In the genomic region with DNA sequence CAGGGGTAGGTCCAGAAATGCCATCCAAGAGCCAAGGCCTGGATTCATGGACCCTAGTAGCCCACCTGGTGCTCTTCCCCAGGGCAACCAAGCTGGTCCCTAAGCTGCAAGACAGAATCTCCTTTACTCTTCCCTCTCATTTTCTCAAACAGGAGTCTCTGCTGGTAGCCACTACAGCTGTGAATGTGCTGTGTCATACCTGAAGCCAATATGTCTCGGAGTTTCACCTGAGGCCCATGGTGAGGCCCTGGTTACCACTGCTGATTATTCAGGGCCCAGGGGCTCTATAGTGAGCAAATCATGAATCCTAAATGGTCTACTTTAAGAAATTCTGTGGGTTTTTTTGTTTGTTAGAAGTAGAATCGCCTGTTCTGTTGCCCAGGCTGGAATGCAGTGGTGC, we compare ENCODE assay signal across 18 cellular contexts.
"Had no signal": no experiment of that assay in that cellular context is flagged by ENCODE, and none has a peak within 500 bp of the region (broad histone marks: within the 10 kb centered on the region; RNA-seq: fewer than 3 reads in every experiment).

No MANE protein-coding gene starts in this region.

- H3K4me1 ChIP-seq: gastroesophageal sphincter had no signal

- H3K9me3 ChIP-seq: adrenal gland, gastroesophageal sphincter, mucosa of descending colon, neutrophil, tibial artery had no signal

- H3K27ac ChIP-seq: adrenal gland, cardiac muscle cell, gastroesophageal sphincter, neutrophil, tibial artery had no signal

- DNase-seq: activated CD4-positive, alpha-beta T cell treated with anti-CD3 and anti-CD28 coated beads, Interleukin-2, amount 50 U/mL, for 4 hours; activated CD4-positive, CD25-positive, alpha-beta regulatory T cell treated with anti-CD3 and anti-CD28 coated beads, Interleukin-2, amount 50 U/mL, for 72 hours; activated CD8-positive, alpha-beta memory T cell treated with anti-CD3 and anti-CD28 coated beads, Interleukin-2, amount 10 ng/mL, durations not matched to agents 7 days and 5 days; activated T-cell treated with anti-CD3 and anti-CD28 coated beads, Interleukin-2, amount 50 U/mL, for 1 hour; adrenal gland; mammary epithelial cell; mucosa of descending colon; naive thymus-derived CD4-positive, alpha-beta T cell; stimulated activated CD4-positive, alpha-beta T cell treated with anti-CD3 and anti-CD28 coated beads, Interleukin-2, amount 100 ng/mL, for 48 hours; stimulated activated naive CD4-positive, alpha-beta T cell; T-cell; T-helper 9 cell; tibial artery had no signal

- H3K27ac Mint-ChIP-seq: activated CD8-positive, alpha-beta memory T cell treated with anti-CD3 and anti-CD28 coated beads, Interleukin-2, amount 10 ng/mL, durations not matched to agents 7 days and 5 days; T-cell had no signal

- ATAC-seq: activated CD8-positive, alpha-beta memory T cell treated with anti-CD3 and anti-CD28 coated beads, Interleukin-2, amount 10 ng/mL, durations not matched to agents 7 days and 5 days; gastroesophageal sphincter; left lobe of liver; mucosa of descending colon; naive thymus-derived CD4-positive, alpha-beta T cell; T-cell had no signal

- H3K27me3 Mint-ChIP-seq: activated CD8-positive, alpha-beta memory T cell treated with anti-CD3 and anti-CD28 coated beads, Interleukin-2, amount 10 ng/mL, durations not matched to agents 7 days and 5 days; naive thymus-derived CD4-positive, alpha-beta T cell; T-cell had no signal

- H3K36me3 ChIP-seq: adrenal gland, cardiac muscle cell had no signal

- H3K4me3 ChIP-seq: adrenal gland, cardiac muscle cell, gastroesophageal sphincter, mucosa of descending colon, tibial artery had no signal

- H3K4me3 Mint-ChIP-seq: activated CD8-positive, alpha-beta memory T cell treated with anti-CD3 and anti-CD28 coated beads, Interleukin-2, amount 10 ng/mL, durations not matched to agents 7 days and 5 days; naive thymus-derived CD4-positive, alpha-beta T cell; T-cell had no signal

- H3K27me3 ChIP-seq: adrenal gland, cardiac muscle cell, gastroesophageal sphincter, neutrophil, tibial artery had no signal

- FAIRE-seq: islet of Langerhans had no signal
